ENCODE assay signal across 8 cellular contexts in the genomic region with DNA sequence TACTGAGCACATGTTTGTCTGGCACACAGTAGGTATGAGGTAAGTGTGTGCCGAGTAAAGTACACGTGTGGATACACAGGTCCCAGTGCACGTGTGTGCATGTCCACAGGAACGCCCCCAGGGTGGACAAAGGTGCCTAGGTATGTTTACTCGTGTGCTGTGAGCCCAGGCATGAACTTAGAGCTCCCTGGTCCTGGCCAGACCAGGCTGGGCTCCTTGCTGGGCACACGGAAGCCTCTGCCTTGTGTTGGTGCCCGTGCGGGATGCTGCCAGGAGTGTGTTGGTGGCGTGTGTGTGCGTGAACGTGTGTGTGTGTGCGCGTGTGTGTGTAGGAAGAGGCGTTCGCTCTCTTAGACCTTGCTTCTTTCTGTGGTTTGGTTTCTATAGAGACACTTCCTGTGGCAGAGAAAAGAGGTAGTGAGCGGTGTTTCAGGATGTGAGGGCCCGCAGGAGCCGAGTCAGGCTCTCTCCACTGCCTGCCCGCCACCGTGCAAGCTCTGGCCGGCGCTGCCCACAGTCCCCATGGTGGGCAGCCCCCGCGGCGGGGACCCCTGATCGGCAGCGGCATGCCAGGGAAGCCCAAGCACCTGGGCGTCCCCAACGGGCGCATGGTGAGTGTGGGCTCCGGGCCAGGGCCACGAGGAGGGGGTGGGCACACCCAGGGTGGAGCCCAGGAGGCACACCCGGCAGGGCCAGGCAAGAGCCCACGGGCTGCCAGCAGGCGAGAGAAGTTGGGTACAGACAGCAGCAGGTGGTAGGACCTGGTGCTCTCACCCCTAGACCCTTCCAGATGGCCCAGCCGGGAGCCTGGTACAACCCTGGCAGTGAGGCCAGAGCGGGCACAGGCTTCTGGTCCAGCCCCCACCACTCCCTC. TPM values are rescaled to one million over a fixed set of nuclear protein-coding genes. Genes with fewer than 3 reads are reported as not detected.
DNase-seq lines count a peak whose midpoint lies in the region; ATAC-seq lines count a peak whose summit lies in the region.

A gene with protein sequence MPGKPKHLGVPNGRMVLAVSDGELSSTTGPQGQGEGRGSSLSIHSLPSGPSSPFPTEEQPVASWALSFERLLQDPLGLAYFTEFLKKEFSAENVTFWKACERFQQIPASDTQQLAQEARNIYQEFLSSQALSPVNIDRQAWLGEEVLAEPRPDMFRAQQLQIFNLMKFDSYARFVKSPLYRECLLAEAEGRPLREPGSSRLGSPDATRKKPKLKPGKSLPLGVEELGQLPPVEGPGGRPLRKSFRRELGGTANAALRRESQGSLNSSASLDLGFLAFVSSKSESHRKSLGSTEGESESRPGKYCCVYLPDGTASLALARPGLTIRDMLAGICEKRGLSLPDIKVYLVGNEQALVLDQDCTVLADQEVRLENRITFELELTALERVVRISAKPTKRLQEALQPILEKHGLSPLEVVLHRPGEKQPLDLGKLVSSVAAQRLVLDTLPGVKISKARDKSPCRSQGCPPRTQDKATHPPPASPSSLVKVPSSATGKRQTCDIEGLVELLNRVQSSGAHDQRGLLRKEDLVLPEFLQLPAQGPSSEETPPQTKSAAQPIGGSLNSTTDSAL (plus strand): TSS at position 466 of the 874 bp plus-strand sequence. CDS start 101 bp downstream, at position 567.

- DNase-seq in A172 (ENCODE audit: low spot score) (peak; percentile 70), NOMO-1 treated with dmso at 0.1 percent for 144 hours (lab: John Stamatoyannopoulos, UW; ENCODE audit: unreplicated experiment) (peak; percentile 88), pons (ENCODE audit: low spot score) (peak; percentile 66), HCEC 1CT (no peak)
- peak; percentile 82 for DNase-seq in activated CD8-positive, alpha-beta memory T cell treated with anti-CD3 and anti-CD28 coated beads, Interleukin-2, amount 10 ng/mL, durations not matched to agents 7 days and 5 days

- peaks cover 0 to 2% of the 10 kb centered on the region in 2 donors for H3K9me3 ChIP-seq in esophagus (ENCODE audit: control insufficient read depth in 2 of 2, insufficient read depth in 1 of 2, low read depth in 1 of 2, low read length in 1 of 2)

- no peaks in the 10 kb centered on the region for H3K27me3 Mint-ChIP-seq in activated CD8-positive, alpha-beta memory T cell treated with anti-CD3 and anti-CD28 coated beads, Interleukin-2, amount 10 ng/mL, durations not matched to agents 7 days and 5 days

- WGBS in esophagus, 2 donors, result 20 to 28% methylated on average over 37 of the region's 37 CpGs

- H3K9me3 Mint-ChIP-seq in activated CD8-positive, alpha-beta memory T cell treated with anti-CD3 and anti-CD28 coated beads, Interleukin-2, amount 10 ng/mL, durations not matched to agents 7 days and 5 days (ENCODE audit: low read depth), result peaks cover 2% of the 10 kb centered on the region

- peak within 1 kb of the TSS; percentile 86 for H3K27ac Mint-ChIP-seq in activated CD8-positive, alpha-beta memory T cell treated with anti-CD3 and anti-CD28 coated beads, Interleukin-2, amount 10 ng/mL, durations not matched to agents 7 days and 5 days

- CTCF ChIA-PET in activated CD8-positive, alpha-beta memory T cell treated with anti-CD3 and anti-CD28 coated beads, Interleukin-2, amount 10 ng/mL, durations not matched to agents 7 days and 5 days (lab: Charles Lee), result interaction anchor here (1.2 to 22.1 kb wide), 9 partner anchors 9 to 114 kb away, joined by 3 to 405 read pairs (median 11); a partner anchor contains a TSS

- H3K4me3 Mint-ChIP-seq in activated CD8-positive, alpha-beta memory T cell treated with anti-CD3 and anti-CD28 coated beads, Interleukin-2, amount 10 ng/mL, durations not matched to agents 7 days and 5 days, result peak within 1 kb of the TSS; percentile 92

- peaks cover 0 to 18% of the 10 kb centered on the region in 2 donors for H3K4me1 ChIP-seq in esophagus (ENCODE audit: control insufficient read depth in 2 of 2, insufficient read depth in 2 of 2, low read length in 1 of 2)

- no peaks in the 10 kb centered on the region for H3K27me3 ChIP-seq in esophagus (ENCODE audit: control insufficient read depth in 1 of 2, insufficient read depth in 2 of 2, low read length in 2 of 2)

- H3K4me1 Mint-ChIP-seq in activated CD8-positive, alpha-beta memory T cell treated with anti-CD3 and anti-CD28 coated beads, Interleukin-2, amount 10 ng/mL, durations not matched to agents 7 days and 5 days, result peaks cover 71% of the 10 kb centered on the region

- H3K36me3 Mint-ChIP-seq in activated CD8-positive, alpha-beta memory T cell treated with anti-CD3 and anti-CD28 coated beads, Interleukin-2, amount 10 ng/mL, durations not matched to agents 7 days and 5 days, result peaks cover 24% of the 10 kb centered on the region

- H3K27ac ChIP-seq in esophagus (ENCODE audit: low read depth in 2 of 2, low read length in 1 of 2), result peak within 1 kb of the TSS; percentile 21 to 42

- ATAC-seq in GM18873 (IDR thresholded peaks at IDR 0.05; ENCODE audit: low FRiP score, unreplicated experiment), result peak; percentile 88
- peak; percentile 88 for ATAC-seq in HG03066 (IDR thresholded peaks at IDR 0.05; ENCODE audit: low read depth, unreplicated experiment)
- peak; percentile 94 for ATAC-seq in activated CD8-positive, alpha-beta memory T cell treated with anti-CD3 and anti-CD28 coated beads, Interleukin-2, amount 10 ng/mL, durations not matched to agents 7 days and 5 days

- H3K4me3 ChIP-seq in esophagus (ENCODE audit: low read depth in 1 of 2, low read length in 2 of 2), result peak within 1 kb of the TSS; percentile 39 to 55

- H3K36me3 ChIP-seq in esophagus (ENCODE audit: control insufficient read depth in 2 of 2, insufficient read depth in 2 of 2, low read length in 1 of 2), result no peaks in the 10 kb centered on the region

RNA-seq across cellular contexts. Expression of the gene that starts here (rescaled TPM):
- total RNA-seq in A172 (2014; rRNA removed; shearing (Covaris generic)), result 28.2 and 36.5 TPM in 2 replicates
- total RNA-seq in activated CD8-positive, alpha-beta memory T cell treated with anti-CD3 and anti-CD28 coated beads, Interleukin-2, amount 10 ng/mL, durations not matched to agents 7 days and 5 days, result 10 to 100 TPM; 52.3 to 93.0 TPM
- 10 to 100 TPM; 49.7 to 74.5 TPM for polyA plus RNA-seq in esophagus
